ENCODE assay signal across 1 cellular context in the genomic region with DNA sequence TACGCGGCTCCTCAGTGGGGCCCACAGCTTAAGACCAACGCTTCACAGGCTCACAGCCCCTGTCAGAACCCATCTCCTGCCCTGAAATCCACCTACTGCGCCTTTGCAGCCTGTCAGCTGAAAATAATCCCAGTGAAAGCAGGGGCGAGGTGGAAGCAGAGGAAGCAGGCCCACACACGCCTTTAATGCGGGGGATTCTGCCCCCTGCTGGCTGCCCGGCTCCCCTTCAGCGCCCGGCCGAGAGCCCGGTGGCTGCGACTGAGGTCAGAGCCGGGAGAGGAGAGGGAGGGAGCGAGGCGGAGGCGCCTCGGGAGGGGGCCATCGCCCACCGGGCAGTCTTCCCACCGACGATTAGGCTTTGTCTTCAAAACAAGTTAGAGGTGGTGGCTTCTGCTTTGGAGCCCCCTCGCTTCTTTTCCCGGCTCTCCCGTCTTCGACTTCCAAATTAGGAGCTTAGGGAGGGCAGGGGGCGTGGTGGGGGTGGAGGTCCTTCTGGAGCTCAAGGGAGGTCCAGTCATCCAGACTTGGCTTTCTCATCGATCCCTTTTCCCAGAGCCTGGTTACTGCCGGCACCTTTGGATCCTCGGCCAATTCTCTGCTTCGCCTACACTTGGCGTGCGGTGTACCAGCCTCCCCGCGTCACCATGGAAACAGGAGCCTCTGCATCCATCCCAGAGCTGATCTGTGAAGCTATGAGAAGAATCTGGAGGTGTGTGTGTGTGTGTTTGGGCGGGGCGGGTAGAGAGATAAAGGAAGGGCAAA.
A peak's percentile ranks its signal among the peaks of the same experiment; 100 is the strongest.
TF ChIP-seq lines count a peak whose summit lies in the region.

No MANE protein-coding gene starts in this region.

TF ChIP-seq in HEK293, 187 proteins besides CTCF, POLR2A, EP300 and RAD21 (continued from another document):
- TF ChIP-seq, protein P1, sequence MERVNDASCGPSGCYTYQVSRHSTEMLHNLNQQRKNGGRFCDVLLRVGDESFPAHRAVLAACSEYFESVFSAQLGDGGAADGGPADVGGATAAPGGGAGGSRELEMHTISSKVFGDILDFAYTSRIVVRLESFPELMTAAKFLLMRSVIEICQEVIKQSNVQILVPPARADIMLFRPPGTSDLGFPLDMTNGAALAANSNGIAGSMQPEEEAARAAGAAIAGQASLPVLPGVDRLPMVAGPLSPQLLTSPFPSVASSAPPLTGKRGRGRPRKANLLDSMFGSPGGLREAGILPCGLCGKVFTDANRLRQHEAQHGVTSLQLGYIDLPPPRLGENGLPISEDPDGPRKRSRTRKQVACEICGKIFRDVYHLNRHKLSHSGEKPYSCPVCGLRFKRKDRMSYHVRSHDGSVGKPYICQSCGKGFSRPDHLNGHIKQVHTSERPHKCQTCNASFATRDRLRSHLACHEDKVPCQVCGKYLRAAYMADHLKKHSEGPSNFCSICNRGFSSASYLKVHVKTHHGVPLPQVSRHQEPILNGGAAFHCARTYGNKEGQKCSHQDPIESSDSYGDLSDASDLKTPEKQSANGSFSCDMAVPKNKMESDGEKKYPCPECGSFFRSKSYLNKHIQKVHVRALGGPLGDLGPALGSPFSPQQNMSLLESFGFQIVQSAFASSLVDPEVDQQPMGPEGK (tag by site-specific recombination; IDR thresholded peaks at IDR 0.05) = peak; percentile 78
- TF ChIP-seq ZNF600 (tag by site-specific recombination; IDR thresholded peaks at IDR 0.05) (0 out of 2 replicates have a peak, but pooled peaks have one; percentile 46), SP3 (tag by site-specific recombination; IDR thresholded peaks at IDR 0.05) (peak; percentile 41; the same call in 1 of the 2 replicates), ZNF654 (tag by site-specific recombination; IDR thresholded peaks at IDR 0.05; ENCODE audit: low read depth) (peak; percentile 89), HOXA7 (CRISPR knock-in tag; IDR thresholded peaks at IDR 0.05; ENCODE audit: borderline replicate concordance) (no peak), FEZF1 (tag by site-specific recombination; IDR thresholded peaks at IDR 0.05) (no peak), ZNF501 (tag by site-specific recombination; IDR thresholded peaks at IDR 0.05) (peak; percentile 59; the same call in 1 of the 2 replicates), KLF1 (tag by site-specific recombination; IDR thresholded peaks at IDR 0.05) (0 out of 2 replicates have a peak, but pooled peaks have one; percentile 13), ZFHX2 (tag by site-specific recombination; conservative IDR thresholded peaks at IDR 0.05) (peak; percentile 96), EGR2 (tag by site-specific recombination; IDR thresholded peaks at IDR 0.05; ENCODE audit: low read depth) (peak; percentile 93), ZNF114 (tag by site-specific recombination; IDR thresholded peaks at IDR 0.05) (no peak), ZIC2 (tag by site-specific recombination; IDR thresholded peaks at IDR 0.05) (peak; percentile 81; the same call in 1 of the 2 replicates)
